ENCODE assay signal across 17 cellular contexts in genomic region chr7:108623220-108623619, GRCh38. TPM values are rescaled to one million over a fixed set of nuclear protein-coding genes. Genes with fewer than 3 reads are reported as not detected.
DNase-seq lines count a peak whose midpoint lies in the region; ATAC-seq and TF ChIP-seq lines count a peak whose summit lies in the region.
"Had no signal": no experiment of that assay in that cellular context is flagged by ENCODE, and none has a peak within 500 bp of the region (broad histone marks: within the 10 kb centered on the region; RNA-seq: fewer than 3 reads in every experiment).

No MANE protein-coding gene starts in this region.

- DNase-seq in trophoblast cell (no peak), tibial artery (no peak), GDM1 (lab: John Stamatoyannopoulos, UW) (no peak), glutamatergic neuron (no peak), medulla oblongata (ENCODE audit: extremely low spot score) (no peak)
- DNase-seq: activated CD4-positive, CD25-positive, alpha-beta regulatory T cell; activated T-cell treated with anti-CD3 and anti-CD28 coated beads, Interleukin-2, amount 50 U/mL, for 4 hours; adrenal gland; CD4-positive, CD25-positive, alpha-beta regulatory T cell; kidney glomerular epithelial cell; NCI-H1436 treated with DMSO at 0.1 percent for 48 hours; NCI-H510A had no signal

- H2BK120ac ChIP-seq in trophoblast cell (ENCODE audit: insufficient read depth, low read length, poor library complexity) = no peak overlapping the region

- H3K9me3 ChIP-seq in trophoblast cell (ENCODE audit: insufficient read depth, low read depth, low read length) = peaks cover 5% of the 10 kb centered on the region
- H3K9me3 ChIP-seq in tibial artery = no peaks in the 10 kb centered on the region
- H3K9me3 ChIP-seq: adrenal gland had no signal

- no peak overlapping the region for H2AK5ac ChIP-seq in trophoblast cell (ENCODE audit: low read length)

- no peak overlapping the region for H3K14ac ChIP-seq in trophoblast cell (ENCODE audit: low read length)

- H3K4me3 ChIP-seq in trophoblast cell (ENCODE audit: low read depth, low read length) (no peak overlapping the region), tibial artery (no peak overlapping the region)
- H3K4me3 ChIP-seq: adrenal gland, smooth muscle cell had no signal

- peak overlapping the region; percentile 99 for H3K23ac ChIP-seq in trophoblast cell (ENCODE audit: low read length)

- no peak overlapping the region for H4K8ac ChIP-seq in trophoblast cell (ENCODE audit: low read depth, low read length)

- H3K18ac ChIP-seq in trophoblast cell (ENCODE audit: low read length) = no peak overlapping the region

- H3K9ac ChIP-seq in trophoblast cell (ENCODE audit: low read length) = no peak overlapping the region
- H3K9ac ChIP-seq: KMS-11 had no signal

- peaks cover 15% of the 10 kb centered on the region for H3K36me3 Mint-ChIP-seq in glutamatergic neuron (ENCODE audit: unreplicated experiment)
- H3K36me3 Mint-ChIP-seq: CD4-positive, CD25-positive, alpha-beta regulatory T cell had no signal

- TF ChIP-seq CTCF in tibial artery (IDR thresholded peaks at IDR 0.05) = no peak
- TF ChIP-seq CTCF in glutamatergic neuron (IDR thresholded peaks at IDR 0.05; ENCODE audit: partially characterized antibody, unreplicated experiment) = no peak

- H3K4me2 ChIP-seq in trophoblast cell (ENCODE audit: low read length) = no peak overlapping the region
- H3K4me2 ChIP-seq: KMS-11, smooth muscle cell had no signal

- H4K91ac ChIP-seq in trophoblast cell (ENCODE audit: low read depth, low read length) = no peak overlapping the region

- peaks cover 5% of the 10 kb centered on the region for H3K4me1 Mint-ChIP-seq in glutamatergic neuron (ENCODE audit: low read depth, unreplicated experiment)
- H3K4me1 Mint-ChIP-seq: CD4-positive, CD25-positive, alpha-beta regulatory T cell had no signal

- no peak overlapping the region for H3K27ac Mint-ChIP-seq in glutamatergic neuron (ENCODE audit: unreplicated experiment)
- H3K27ac Mint-ChIP-seq: CD4-positive, CD25-positive, alpha-beta regulatory T cell had no signal

- no peak overlapping the region for H3K27ac ChIP-seq in trophoblast cell (ENCODE audit: low read depth, low read length)
- H3K27ac ChIP-seq in tibial artery = no peak overlapping the region
- H3K27ac ChIP-seq: adrenal gland, KMS-11 had no signal

- H3K27me3 ChIP-seq in trophoblast cell (ENCODE audit: insufficient read depth, low read length) (no peaks in the 10 kb centered on the region), tibial artery (peaks cover 0 to 3% of the 10 kb centered on the region in 2 donors)
- H3K27me3 ChIP-seq: adrenal gland had no signal

- H3K9me3 Mint-ChIP-seq in glutamatergic neuron (ENCODE audit: unreplicated experiment) = no peaks in the 10 kb centered on the region
- H3K9me3 Mint-ChIP-seq: activated T-cell treated with anti-CD3 and anti-CD28 coated beads, Interleukin-2, amount 50 U/mL, for 4 hours; CD4-positive, CD25-positive, alpha-beta regulatory T cell had no signal

- no CpG with 5 or more reads among the region's 5 CpGs for WGBS in trophoblast cell (ENCODE audit: extremely low coverage, insufficient coverage, insufficient read length)

- no peak overlapping the region for H3K4me3 Mint-ChIP-seq in glutamatergic neuron (ENCODE audit: unreplicated experiment)
- H3K4me3 Mint-ChIP-seq: activated T-cell treated with anti-CD3 and anti-CD28 coated beads, Interleukin-2, amount 50 U/mL, for 4 hours; CD4-positive, CD25-positive, alpha-beta regulatory T cell had no signal

- peak; percentile 62 for ATAC-seq in GM19025 (IDR thresholded peaks at IDR 0.05; ENCODE audit: low read depth, unreplicated experiment)
- ATAC-seq in GM21786 (IDR thresholded peaks at IDR 0.05; ENCODE audit: unreplicated experiment) = peak; percentile 54
- ATAC-seq in HG03135 (IDR thresholded peaks at IDR 0.05; ENCODE audit: unreplicated experiment) = peak; percentile 81

- intact Hi-C loops in tibial artery (cut with DNase I; ENCODE audit: low total_unique reads) = no loop called here

- H3K4me1 ChIP-seq in trophoblast cell (ENCODE audit: control insufficient read depth in 1 of 2, insufficient read depth in 2 of 2, low read length in 2 of 2) (no peaks in the 10 kb centered on the region), tibial artery (no peaks in the 10 kb centered on the region)
- H3K4me1 ChIP-seq: adrenal gland had no signal

- no peaks in the 10 kb centered on the region for H3K79me2 ChIP-seq in trophoblast cell (ENCODE audit: control insufficient read depth, insufficient read depth, low read length, poor library complexity)

- no peak overlapping the region for H4K12ac ChIP-seq in trophoblast cell (ENCODE audit: low read depth, low read length)

- H3K79me1 ChIP-seq in trophoblast cell (ENCODE audit: low read length) = no peaks in the 10 kb centered on the region

- no peak overlapping the region for H3K4ac ChIP-seq in trophoblast cell (ENCODE audit: low read depth, low read length)

- no peaks in the 10 kb centered on the region for H3K36me3 ChIP-seq in trophoblast cell (ENCODE audit: control insufficient read depth in 1 of 2, insufficient read depth in 2 of 2, low read length in 2 of 2)
- H3K36me3 ChIP-seq in tibial artery = no peaks in the 10 kb centered on the region
- H3K36me3 ChIP-seq: adrenal gland had no signal

- no peak overlapping the region for H2BK12ac ChIP-seq in trophoblast cell (ENCODE audit: low read length)

- H2AFZ ChIP-seq in trophoblast cell (ENCODE audit: insufficient read depth, low read length, poor library complexity) = no peak overlapping the region

- H2BK5ac ChIP-seq in trophoblast cell (ENCODE audit: low read depth, low read length, poor library complexity) = no peak overlapping the region

- H3K27me3 Mint-ChIP-seq in glutamatergic neuron (ENCODE audit: unreplicated experiment) = peaks cover 3% of the 10 kb centered on the region

RNA-seq across cellular contexts. Expression of gene DNAJB9, which starts 53.5 kb away (rescaled TPM):
- polyA plus RNA-seq in trophoblast cell (2013) = 135 and 142 TPM in 2 replicates
- 21.6 TPM for total RNA-seq in glutamatergic neuron (ENCODE audit: unreplicated experiment)

RNA-seq across cellular contexts. Expression of gene THAP5, which starts 53.7 kb away (rescaled TPM):
- polyA plus RNA-seq in trophoblast cell (2013) = 21.4 and 21.9 TPM in 2 replicates
- 10.2 TPM for total RNA-seq in glutamatergic neuron (ENCODE audit: unreplicated experiment)
